In the genomic region with DNA sequence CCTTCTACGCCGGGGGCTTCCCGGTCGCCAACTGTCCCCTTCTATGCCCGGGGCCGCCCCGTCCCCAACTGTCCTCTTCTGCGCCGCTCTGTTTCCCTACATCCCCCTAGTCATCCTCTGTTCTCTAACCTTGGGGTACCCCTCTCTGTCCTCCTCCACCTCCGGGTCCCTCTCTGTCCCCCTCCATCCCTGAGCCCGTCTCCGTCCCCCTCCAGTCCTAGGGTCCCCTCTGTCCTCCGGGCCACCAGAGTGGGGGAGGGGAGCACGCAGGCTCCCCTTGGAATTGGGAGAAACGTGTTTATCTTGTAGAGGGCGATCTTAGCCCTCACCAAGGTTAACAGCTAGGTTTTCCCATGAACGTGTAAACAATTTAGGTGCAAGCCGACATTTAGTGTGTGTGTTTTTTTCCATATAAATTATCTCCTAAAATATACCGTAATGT, we compare ENCODE assay signal across 1 cellular context.
TF ChIP-seq lines count a peak whose summit lies in the region.

No MANE protein-coding gene starts in this region.

TF ChIP-seq in K562, 482 proteins besides CTCF, POLR2A, EP300 and RAD21 (continued from another document and continues in another):
- TF ChIP-seq, protein P1, sequence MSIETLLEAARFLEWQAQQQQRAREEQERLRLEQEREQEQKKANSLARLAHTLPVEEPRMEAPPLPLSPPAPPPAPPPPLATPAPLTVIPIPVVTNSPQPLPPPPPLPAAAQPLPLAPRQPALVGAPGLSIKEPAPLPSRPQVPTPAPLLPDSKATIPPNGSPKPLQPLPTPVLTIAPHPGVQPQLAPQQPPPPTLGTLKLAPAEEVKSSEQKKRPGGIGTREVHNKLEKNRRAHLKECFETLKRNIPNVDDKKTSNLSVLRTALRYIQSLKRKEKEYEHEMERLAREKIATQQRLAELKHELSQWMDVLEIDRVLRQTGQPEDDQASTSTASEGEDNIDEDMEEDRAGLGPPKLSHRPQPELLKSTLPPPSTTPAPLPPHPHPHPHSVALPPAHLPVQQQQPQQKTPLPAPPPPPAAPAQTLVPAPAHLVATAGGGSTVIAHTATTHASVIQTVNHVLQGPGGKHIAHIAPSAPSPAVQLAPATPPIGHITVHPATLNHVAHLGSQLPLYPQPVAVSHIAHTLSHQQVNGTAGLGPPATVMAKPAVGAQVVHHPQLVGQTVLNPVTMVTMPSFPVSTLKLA (conservative IDR thresholded peaks at IDR 0.05), result peak; percentile 7 to 15; a peak in 1 of 4 replicates
- TF ChIP-seq GTF2E2 (tag; IDR thresholded peaks at IDR 0.05), result peak; percentile 90; the same call in 1 of the 2 replicates
- TF ChIP-seq, protein P2, sequence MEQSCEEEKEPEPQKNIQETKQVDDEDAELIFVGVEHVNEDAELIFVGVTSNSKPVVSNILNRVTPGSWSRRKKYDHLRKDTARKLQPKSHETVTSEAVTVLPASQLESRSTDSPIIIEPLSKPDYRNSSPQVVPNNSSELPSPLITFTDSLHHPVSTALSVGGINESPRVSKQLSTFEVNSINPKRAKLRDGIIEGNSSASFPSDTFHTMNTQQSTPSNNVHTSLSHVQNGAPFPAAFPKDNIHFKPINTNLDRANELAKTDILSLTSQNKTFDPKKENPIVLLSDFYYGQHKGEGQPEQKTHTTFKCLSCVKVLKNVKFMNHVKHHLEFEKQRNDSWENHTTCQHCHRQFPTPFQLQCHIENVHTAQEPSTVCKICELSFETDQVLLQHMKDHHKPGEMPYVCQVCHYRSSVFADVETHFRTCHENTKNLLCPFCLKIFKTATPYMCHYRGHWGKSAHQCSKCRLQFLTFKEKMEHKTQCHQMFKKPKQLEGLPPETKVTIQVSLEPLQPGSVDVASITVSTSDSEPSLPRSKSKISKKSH (CRISPR knock-in tag; IDR thresholded peaks at IDR 0.05), result 0 out of 2 replicates have a peak, but pooled peaks have one; percentile 28
- peak; percentile 84 for TF ChIP-seq PHB (CRISPR knock-in tag; IDR thresholded peaks at IDR 0.05)
- no peak for TF ChIP-seq ADNP (tag; IDR thresholded peaks at IDR 0.05)
- TF ChIP-seq, protein P3, sequence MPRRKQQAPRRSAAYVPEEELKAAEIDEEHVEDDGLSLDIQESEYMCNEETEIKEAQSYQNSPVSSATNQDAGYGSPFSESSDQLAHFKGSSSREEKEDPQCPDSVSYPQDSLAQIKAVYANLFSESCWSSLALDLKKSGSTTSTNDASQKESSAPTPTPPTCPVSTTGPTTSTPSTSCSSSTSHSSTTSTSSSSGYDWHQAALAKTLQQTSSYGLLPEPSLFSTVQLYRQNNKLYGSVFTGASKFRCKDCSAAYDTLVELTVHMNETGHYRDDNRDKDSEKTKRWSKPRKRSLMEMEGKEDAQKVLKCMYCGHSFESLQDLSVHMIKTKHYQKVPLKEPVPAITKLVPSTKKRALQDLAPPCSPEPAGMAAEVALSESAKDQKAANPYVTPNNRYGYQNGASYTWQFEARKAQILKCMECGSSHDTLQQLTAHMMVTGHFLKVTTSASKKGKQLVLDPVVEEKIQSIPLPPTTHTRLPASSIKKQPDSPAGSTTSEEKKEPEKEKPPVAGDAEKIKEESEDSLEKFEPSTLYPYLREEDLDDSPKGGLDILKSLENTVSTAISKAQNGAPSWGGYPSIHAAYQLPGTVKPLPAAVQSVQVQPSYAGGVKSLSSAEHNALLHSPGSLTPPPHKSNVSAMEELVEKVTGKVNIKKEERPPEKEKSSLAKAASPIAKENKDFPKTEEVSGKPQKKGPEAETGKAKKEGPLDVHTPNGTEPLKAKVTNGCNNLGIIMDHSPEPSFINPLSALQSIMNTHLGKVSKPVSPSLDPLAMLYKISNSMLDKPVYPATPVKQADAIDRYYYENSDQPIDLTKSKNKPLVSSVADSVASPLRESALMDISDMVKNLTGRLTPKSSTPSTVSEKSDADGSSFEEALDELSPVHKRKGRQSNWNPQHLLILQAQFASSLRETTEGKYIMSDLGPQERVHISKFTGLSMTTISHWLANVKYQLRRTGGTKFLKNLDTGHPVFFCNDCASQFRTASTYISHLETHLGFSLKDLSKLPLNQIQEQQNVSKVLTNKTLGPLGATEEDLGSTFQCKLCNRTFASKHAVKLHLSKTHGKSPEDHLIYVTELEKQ (CRISPR knock-in tag; IDR thresholded peaks at IDR 0.05), result no peak
- TF ChIP-seq NCOR1 (IDR thresholded peaks at IDR 0.05), result no peak
- TF ChIP-seq, protein P4, sequence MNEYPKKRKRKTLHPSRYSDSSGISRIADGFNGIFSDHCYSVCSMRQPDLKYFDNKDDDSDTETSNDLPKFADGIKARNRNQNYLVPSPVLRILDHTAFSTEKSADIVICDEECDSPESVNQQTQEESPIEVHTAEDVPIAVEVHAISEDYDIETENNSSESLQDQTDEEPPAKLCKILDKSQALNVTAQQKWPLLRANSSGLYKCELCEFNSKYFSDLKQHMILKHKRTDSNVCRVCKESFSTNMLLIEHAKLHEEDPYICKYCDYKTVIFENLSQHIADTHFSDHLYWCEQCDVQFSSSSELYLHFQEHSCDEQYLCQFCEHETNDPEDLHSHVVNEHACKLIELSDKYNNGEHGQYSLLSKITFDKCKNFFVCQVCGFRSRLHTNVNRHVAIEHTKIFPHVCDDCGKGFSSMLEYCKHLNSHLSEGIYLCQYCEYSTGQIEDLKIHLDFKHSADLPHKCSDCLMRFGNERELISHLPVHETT (CRISPR knock-in tag; conservative IDR thresholded peaks at IDR 0.05 in 1 of 2, IDR thresholded peaks at IDR 0.05 in 1 of 2), result peak in 1 of 2 experiments; percentile 15; a peak in 1 of 4 replicates
- no peak for TF ChIP-seq TGIF2 (CRISPR knock-in tag; IDR thresholded peaks at IDR 0.05)
- TF ChIP-seq RBBP5 (IDR thresholded peaks at IDR 0.05; ENCODE audit: borderline replicate concordance, insufficient read depth, low read length, poor library complexity, severe bottlenecking), result peak; percentile 40
- TF ChIP-seq ZNF431 (CRISPR knock-in tag; IDR thresholded peaks at IDR 0.05), result no peak
- TF ChIP-seq, protein P5, sequence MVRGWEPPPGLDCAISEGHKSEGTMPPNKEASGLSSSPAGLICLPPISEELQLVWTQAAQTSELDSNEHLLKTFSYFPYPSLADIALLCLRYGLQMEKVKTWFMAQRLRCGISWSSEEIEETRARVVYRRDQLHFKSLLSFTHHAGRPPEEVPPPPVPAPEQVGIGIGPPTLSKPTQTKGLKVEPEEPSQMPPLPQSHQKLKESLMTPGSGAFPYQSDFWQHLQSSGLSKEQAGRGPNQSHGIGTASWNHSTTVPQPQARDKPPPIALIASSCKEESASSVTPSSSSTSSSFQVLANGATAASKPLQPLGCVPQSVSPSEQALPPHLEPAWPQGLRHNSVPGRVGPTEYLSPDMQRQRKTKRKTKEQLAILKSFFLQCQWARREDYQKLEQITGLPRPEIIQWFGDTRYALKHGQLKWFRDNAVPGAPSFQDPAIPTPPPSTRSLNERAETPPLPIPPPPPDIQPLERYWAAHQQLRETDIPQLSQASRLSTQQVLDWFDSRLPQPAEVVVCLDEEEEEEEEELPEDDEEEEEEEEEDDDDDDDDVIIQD (CRISPR knock-in tag; IDR thresholded peaks at IDR 0.05), result no peak
- no peak for TF ChIP-seq PTRF (tag; IDR thresholded peaks at IDR 0.05)
- TF ChIP-seq TEAD4 (IDR thresholded peaks at IDR 0.05; ENCODE audit: low read length), result peak; percentile 32; the same call in 1 of the 2 replicates
- TF ChIP-seq TEAD4 (CRISPR knock-in tag; IDR thresholded peaks at IDR 0.05; ENCODE audit: borderline replicate concordance), result no peak
- no peak for TF ChIP-seq ZFX (CRISPR knock-in tag; IDR thresholded peaks at IDR 0.05)
- TF ChIP-seq HDAC3 (IDR thresholded peaks at IDR 0.05; ENCODE audit: borderline replicate concordance, partially characterized antibody), result peak; percentile 56
- TF ChIP-seq POLR3G (IDR thresholded peaks at IDR 0.05; ENCODE audit: extremely low read depth, insufficient read length, insufficient replicate concordance), result no peak
- peak; percentile 56; the same call in 1 of the 2 replicates for TF ChIP-seq ZNF584 (CRISPR knock-in tag; IDR thresholded peaks at IDR 0.05; ENCODE audit: low read depth)
- TF ChIP-seq ZNF24 (IDR thresholded peaks at IDR 0.05), result no peak
- peak; percentile 72 for TF ChIP-seq CC2D1A (IDR thresholded peaks at IDR 0.05)
- TF ChIP-seq CCAR2 (IDR thresholded peaks at IDR 0.05; ENCODE audit: low read depth, low read length), result peak; percentile 97
- no peak for TF ChIP-seq ZNF445 (CRISPR knock-in tag; IDR thresholded peaks at IDR 0.05; ENCODE audit: low read depth)
- peak; percentile 63 for TF ChIP-seq FOXM1 (IDR thresholded peaks at IDR 0.05; ENCODE audit: low read depth)
- TF ChIP-seq FOXM1 (CRISPR knock-in tag; IDR thresholded peaks at IDR 0.05; ENCODE audit: low read depth), result no peak
- no peak for TF ChIP-seq POLR2G (IDR thresholded peaks at IDR 0.05; ENCODE audit: low read depth, low read length)
- TF ChIP-seq TRIM24 (IDR thresholded peaks at IDR 0.05), result peak in 1 of 2 experiments; percentile 42; a peak in 1 of 4 replicates
- TF ChIP-seq EP400 (IDR thresholded peaks at IDR 0.05), result peak; percentile 68
- TF ChIP-seq, protein P6, sequence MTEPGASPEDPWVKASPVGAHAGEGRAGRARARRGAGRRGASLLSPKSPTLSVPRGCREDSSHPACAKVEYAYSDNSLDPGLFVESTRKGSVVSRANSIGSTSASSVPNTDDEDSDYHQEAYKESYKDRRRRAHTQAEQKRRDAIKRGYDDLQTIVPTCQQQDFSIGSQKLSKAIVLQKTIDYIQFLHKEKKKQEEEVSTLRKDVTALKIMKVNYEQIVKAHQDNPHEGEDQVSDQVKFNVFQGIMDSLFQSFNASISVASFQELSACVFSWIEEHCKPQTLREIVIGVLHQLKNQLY (CRISPR knock-in tag; conservative IDR thresholded peaks at IDR 0.05), result 0 out of 4 replicates have a peak, but pooled peaks of 1 of the 2 experiments have one; percentile 28
- TF ChIP-seq SIN3B (IDR thresholded peaks at IDR 0.05; ENCODE audit: low read depth), result no peak
- 0 out of 2 replicates have a peak, but pooled peaks have one; percentile 45 for TF ChIP-seq SMARCE1 (IDR thresholded peaks at IDR 0.05)
- TF ChIP-seq BRD9 (IDR thresholded peaks at IDR 0.05; ENCODE audit: low read depth, partially characterized antibody), result peak; percentile 94
- TF ChIP-seq, protein P7, sequence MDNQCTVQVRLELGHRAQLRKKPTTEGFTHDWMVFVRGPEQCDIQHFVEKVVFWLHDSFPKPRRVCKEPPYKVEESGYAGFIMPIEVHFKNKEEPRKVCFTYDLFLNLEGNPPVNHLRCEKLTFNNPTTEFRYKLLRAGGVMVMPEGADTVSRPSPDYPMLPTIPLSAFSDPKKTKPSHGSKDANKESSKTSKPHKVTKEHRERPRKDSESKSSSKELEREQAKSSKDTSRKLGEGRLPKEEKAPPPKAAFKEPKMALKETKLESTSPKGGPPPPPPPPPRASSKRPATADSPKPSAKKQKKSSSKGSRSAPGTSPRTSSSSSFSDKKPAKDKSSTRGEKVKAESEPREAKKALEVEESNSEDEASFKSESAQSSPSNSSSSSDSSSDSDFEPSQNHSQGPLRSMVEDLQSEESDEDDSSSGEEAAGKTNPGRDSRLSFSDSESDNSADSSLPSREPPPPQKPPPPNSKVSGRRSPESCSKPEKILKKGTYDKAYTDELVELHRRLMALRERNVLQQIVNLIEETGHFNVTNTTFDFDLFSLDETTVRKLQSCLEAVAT (IDR thresholded peaks at IDR 0.05), result peak; percentile 98 to 99
- TF ChIP-seq, protein P8, sequence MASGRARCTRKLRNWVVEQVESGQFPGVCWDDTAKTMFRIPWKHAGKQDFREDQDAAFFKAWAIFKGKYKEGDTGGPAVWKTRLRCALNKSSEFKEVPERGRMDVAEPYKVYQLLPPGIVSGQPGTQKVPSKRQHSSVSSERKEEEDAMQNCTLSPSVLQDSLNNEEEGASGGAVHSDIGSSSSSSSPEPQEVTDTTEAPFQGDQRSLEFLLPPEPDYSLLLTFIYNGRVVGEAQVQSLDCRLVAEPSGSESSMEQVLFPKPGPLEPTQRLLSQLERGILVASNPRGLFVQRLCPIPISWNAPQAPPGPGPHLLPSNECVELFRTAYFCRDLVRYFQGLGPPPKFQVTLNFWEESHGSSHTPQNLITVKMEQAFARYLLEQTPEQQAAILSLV (tag; IDR thresholded peaks at IDR 0.05), result no peak
- TF ChIP-seq NFIC (IDR thresholded peaks at IDR 0.05), result 0 out of 2 replicates have a peak, but pooled peaks have one; percentile 4
- TF ChIP-seq, protein P9, sequence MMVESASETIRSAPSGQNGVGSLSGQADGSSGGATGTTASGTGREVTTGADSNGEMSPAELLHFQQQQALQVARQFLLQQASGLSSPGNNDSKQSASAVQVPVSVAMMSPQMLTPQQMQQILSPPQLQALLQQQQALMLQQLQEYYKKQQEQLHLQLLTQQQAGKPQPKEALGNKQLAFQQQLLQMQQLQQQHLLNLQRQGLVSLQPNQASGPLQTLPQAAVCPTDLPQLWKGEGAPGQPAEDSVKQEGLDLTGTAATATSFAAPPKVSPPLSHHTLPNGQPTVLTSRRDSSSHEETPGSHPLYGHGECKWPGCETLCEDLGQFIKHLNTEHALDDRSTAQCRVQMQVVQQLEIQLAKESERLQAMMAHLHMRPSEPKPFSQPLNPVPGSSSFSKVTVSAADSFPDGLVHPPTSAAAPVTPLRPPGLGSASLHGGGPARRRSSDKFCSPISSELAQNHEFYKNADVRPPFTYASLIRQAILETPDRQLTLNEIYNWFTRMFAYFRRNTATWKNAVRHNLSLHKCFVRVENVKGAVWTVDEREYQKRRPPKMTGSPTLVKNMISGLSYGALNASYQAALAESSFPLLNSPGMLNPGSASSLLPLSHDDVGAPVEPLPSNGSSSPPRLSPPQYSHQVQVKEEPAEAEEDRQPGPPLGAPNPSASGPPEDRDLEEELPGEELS (CRISPR knock-in tag; IDR thresholded peaks at IDR 0.05; ENCODE audit: borderline replicate concordance), result no peak
- no peak for TF ChIP-seq CEBPB (tag; IDR thresholded peaks at IDR 0.05)
- TF ChIP-seq SRSF7 (optimal IDR thresholded peaks at IDR 0.05; ENCODE audit: low read depth, low read length), result no peak
- peak; percentile 42; the same call in 1 of the 2 replicates for TF ChIP-seq MYC (IDR thresholded peaks at IDR 0.05; ENCODE audit: low read depth, low read length)
- no peak for TF ChIP-seq MYC (CRISPR knock-in tag; IDR thresholded peaks at IDR 0.05; ENCODE audit: borderline replicate concordance, low read depth)
- peak in 1 of 2 experiments; percentile 69; a peak in 2 of 4 replicates for TF ChIP-seq HDAC1 (IDR thresholded peaks at IDR 0.05)
- TF ChIP-seq HLTF (IDR thresholded peaks at IDR 0.05), result peak; percentile 84; the same call in 1 of the 2 replicates
- no peak for TF ChIP-seq MAFG (tag; conservative IDR thresholded peaks at IDR 0.05)
- no peak for TF ChIP-seq ZNF766 (CRISPR knock-in tag; conservative IDR thresholded peaks at IDR 0.05)
- TF ChIP-seq, protein P10, sequence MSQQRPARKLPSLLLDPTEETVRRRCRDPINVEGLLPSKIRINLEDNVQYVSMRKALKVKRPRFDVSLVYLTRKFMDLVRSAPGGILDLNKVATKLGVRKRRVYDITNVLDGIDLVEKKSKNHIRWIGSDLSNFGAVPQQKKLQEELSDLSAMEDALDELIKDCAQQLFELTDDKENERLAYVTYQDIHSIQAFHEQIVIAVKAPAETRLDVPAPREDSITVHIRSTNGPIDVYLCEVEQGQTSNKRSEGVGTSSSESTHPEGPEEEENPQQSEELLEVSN (IDR thresholded peaks at IDR 0.05; ENCODE audit: borderline replicate concordance in 1 of 2, extremely low read depth in 1 of 2, insufficient read depth in 1 of 2, insufficient read length in 1 of 2, low read depth in 1 of 2, low read length in 1 of 2, poor library complexity in 1 of 2, severe bottlenecking in 1 of 2), result no peak
